In genomic region chr15:64841258-64842098, GRCh38 we compare ENCODE assay signal across 1 cellular context.
TF ChIP-seq lines count a peak whose summit lies in the region.

A gene with protein sequence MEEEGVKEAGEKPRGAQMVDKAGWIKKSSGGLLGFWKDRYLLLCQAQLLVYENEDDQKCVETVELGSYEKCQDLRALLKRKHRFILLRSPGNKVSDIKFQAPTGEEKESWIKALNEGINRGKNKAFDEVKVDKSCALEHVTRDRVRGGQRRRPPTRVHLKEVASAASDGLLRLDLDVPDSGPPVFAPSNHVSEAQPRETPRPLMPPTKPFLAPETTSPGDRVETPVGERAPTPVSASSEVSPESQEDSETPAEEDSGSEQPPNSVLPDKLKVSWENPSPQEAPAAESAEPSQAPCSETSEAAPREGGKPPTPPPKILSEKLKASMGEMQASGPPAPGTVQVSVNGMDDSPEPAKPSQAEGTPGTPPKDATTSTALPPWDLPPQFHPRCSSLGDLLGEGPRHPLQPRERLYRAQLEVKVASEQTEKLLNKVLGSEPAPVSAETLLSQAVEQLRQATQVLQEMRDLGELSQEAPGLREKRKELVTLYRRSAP (plus strand): TSS chr15:64841915. CDS start chr15:64842017, 102 bp downstream.

TF ChIP-seq in HEK293, 187 proteins besides CTCF, POLR2A, EP300 and RAD21 (continued from another document and continues in another):
- TF ChIP-seq, protein P1, sequence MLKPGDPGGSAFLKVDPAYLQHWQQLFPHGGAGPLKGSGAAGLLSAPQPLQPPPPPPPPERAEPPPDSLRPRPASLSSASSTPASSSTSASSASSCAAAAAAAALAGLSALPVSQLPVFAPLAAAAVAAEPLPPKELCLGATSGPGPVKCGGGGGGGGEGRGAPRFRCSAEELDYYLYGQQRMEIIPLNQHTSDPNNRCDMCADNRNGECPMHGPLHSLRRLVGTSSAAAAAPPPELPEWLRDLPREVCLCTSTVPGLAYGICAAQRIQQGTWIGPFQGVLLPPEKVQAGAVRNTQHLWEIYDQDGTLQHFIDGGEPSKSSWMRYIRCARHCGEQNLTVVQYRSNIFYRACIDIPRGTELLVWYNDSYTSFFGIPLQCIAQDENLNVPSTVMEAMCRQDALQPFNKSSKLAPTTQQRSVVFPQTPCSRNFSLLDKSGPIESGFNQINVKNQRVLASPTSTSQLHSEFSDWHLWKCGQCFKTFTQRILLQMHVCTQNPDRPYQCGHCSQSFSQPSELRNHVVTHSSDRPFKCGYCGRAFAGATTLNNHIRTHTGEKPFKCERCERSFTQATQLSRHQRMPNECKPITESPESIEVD (tag by site-specific recombination; IDR thresholded peaks at IDR 0.05), result no peak
- TF ChIP-seq, protein P2, sequence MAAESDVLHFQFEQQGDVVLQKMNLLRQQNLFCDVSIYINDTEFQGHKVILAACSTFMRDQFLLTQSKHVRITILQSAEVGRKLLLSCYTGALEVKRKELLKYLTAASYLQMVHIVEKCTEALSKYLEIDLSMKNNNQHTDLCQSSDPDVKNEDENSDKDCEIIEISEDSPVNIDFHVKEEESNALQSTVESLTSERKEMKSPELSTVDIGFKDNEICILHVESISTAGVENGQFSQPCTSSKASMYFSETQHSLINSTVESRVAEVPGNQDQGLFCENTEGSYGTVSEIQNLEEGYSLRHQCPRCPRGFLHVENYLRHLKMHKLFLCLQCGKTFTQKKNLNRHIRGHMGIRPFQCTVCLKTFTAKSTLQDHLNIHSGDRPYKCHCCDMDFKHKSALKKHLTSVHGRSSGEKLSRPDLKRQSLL (tag by site-specific recombination; IDR thresholded peaks at IDR 0.05), result no peak
- no peak for TF ChIP-seq HOXD13 (CRISPR knock-in tag; IDR thresholded peaks at IDR 0.05; ENCODE audit: borderline replicate concordance)
- no peak for TF ChIP-seq ZNF394 (tag by site-specific recombination; IDR thresholded peaks at IDR 0.05; ENCODE audit: borderline replicate concordance)
- no peak for TF ChIP-seq ZNF658 (tag by site-specific recombination; IDR thresholded peaks at IDR 0.05)
- no peak for TF ChIP-seq ZNF530 (tag by site-specific recombination; IDR thresholded peaks at IDR 0.05; ENCODE audit: low read depth)
- no peak for TF ChIP-seq ZNF473 (tag by site-specific recombination; IDR thresholded peaks at IDR 0.05)
- TF ChIP-seq MEIS1 (CRISPR knock-in tag; IDR thresholded peaks at IDR 0.05; ENCODE audit: borderline replicate concordance), result no peak
- no peak for TF ChIP-seq ZNF354C (tag by site-specific recombination; IDR thresholded peaks at IDR 0.05; ENCODE audit: borderline replicate concordance, low read depth)
- TF ChIP-seq WT1 (tag by site-specific recombination; IDR thresholded peaks at IDR 0.05), result peak; percentile 18; the same call in 1 of the 2 replicates
- no peak for TF ChIP-seq ZNF560 (tag by site-specific recombination; IDR thresholded peaks at IDR 0.05; ENCODE audit: borderline replicate concordance)
- no peak for TF ChIP-seq ZNF10 (tag by site-specific recombination; IDR thresholded peaks at IDR 0.05)
- no peak; the same call in 1 of the 2 replicates for TF ChIP-seq ZNF335 (tag by site-specific recombination; conservative IDR thresholded peaks at IDR 0.05)
- no peak for TF ChIP-seq ZBTB1 (tag by site-specific recombination; IDR thresholded peaks at IDR 0.05)
- no peak for TF ChIP-seq ZFP37 (tag by site-specific recombination; IDR thresholded peaks at IDR 0.05)
- TF ChIP-seq ZNF548 (tag by site-specific recombination; IDR thresholded peaks at IDR 0.05), result no peak
- no peak for TF ChIP-seq HOXC10 (CRISPR knock-in tag; IDR thresholded peaks at IDR 0.05)
- no peak for TF ChIP-seq YY2 (tag by site-specific recombination; IDR thresholded peaks at IDR 0.05)
- TF ChIP-seq ZNF19 (tag by site-specific recombination; IDR thresholded peaks at IDR 0.05; ENCODE audit: low read depth), result no peak
- no peak for TF ChIP-seq SETDB1 (IDR thresholded peaks at IDR 0.05; ENCODE audit: insufficient read length, low read length)
- no peak for TF ChIP-seq ZNF138 (tag by site-specific recombination; IDR thresholded peaks at IDR 0.05; ENCODE audit: borderline replicate concordance)
- no peak for TF ChIP-seq ZNF214 (tag by site-specific recombination; IDR thresholded peaks at IDR 0.05; ENCODE audit: borderline replicate concordance)
- no peak for TF ChIP-seq OSR2 (tag by site-specific recombination; IDR thresholded peaks at IDR 0.05)
- TF ChIP-seq, protein P3, sequence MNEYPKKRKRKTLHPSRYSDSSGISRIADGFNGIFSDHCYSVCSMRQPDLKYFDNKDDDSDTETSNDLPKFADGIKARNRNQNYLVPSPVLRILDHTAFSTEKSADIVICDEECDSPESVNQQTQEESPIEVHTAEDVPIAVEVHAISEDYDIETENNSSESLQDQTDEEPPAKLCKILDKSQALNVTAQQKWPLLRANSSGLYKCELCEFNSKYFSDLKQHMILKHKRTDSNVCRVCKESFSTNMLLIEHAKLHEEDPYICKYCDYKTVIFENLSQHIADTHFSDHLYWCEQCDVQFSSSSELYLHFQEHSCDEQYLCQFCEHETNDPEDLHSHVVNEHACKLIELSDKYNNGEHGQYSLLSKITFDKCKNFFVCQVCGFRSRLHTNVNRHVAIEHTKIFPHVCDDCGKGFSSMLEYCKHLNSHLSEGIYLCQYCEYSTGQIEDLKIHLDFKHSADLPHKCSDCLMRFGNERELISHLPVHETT (tag by site-specific recombination; IDR thresholded peaks at IDR 0.05), result no peak
- no peak for TF ChIP-seq ZNF184 (tag by site-specific recombination; IDR thresholded peaks at IDR 0.05)
- no peak for TF ChIP-seq ZNF157 (tag by site-specific recombination; IDR thresholded peaks at IDR 0.05)
- TF ChIP-seq ZNF76 (tag by site-specific recombination; IDR thresholded peaks at IDR 0.05; ENCODE audit: borderline replicate concordance, low read depth), result no peak
- TF ChIP-seq ZNF654 (tag by site-specific recombination; IDR thresholded peaks at IDR 0.05; ENCODE audit: low read depth), result no peak
- TF ChIP-seq ZNF169 (tag by site-specific recombination; IDR thresholded peaks at IDR 0.05), result no peak
- TF ChIP-seq ZNF221 (tag by site-specific recombination; IDR thresholded peaks at IDR 0.05; ENCODE audit: borderline replicate concordance), result no peak
- TF ChIP-seq IKZF3 (tag by site-specific recombination; IDR thresholded peaks at IDR 0.05), result 0 out of 2 replicates have a peak, but pooled peaks have one; percentile 20
- no peak for TF ChIP-seq HOXA7 (CRISPR knock-in tag; IDR thresholded peaks at IDR 0.05; ENCODE audit: borderline replicate concordance)
- TF ChIP-seq ZNF174 (tag by site-specific recombination; IDR thresholded peaks at IDR 0.05), result no peak
- TF ChIP-seq TCF7L2 (IDR thresholded peaks at IDR 0.05; ENCODE audit: borderline replicate concordance, low read depth, low read length), result no peak
- TF ChIP-seq ZBTB48 (tag by site-specific recombination; IDR thresholded peaks at IDR 0.05), result no peak
- TF ChIP-seq, protein P4, sequence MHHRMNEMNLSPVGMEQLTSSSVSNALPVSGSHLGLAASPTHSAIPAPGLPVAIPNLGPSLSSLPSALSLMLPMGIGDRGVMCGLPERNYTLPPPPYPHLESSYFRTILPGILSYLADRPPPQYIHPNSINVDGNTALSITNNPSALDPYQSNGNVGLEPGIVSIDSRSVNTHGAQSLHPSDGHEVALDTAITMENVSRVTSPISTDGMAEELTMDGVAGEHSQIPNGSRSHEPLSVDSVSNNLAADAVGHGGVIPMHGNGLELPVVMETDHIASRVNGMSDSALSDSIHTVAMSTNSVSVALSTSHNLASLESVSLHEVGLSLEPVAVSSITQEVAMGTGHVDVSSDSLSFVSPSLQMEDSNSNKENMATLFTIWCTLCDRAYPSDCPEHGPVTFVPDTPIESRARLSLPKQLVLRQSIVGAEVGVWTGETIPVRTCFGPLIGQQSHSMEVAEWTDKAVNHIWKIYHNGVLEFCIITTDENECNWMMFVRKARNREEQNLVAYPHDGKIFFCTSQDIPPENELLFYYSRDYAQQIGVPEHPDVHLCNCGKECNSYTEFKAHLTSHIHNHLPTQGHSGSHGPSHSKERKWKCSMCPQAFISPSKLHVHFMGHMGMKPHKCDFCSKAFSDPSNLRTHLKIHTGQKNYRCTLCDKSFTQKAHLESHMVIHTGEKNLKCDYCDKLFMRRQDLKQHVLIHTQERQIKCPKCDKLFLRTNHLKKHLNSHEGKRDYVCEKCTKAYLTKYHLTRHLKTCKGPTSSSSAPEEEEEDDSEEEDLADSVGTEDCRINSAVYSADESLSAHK (tag by site-specific recombination; IDR thresholded peaks at IDR 0.05), result no peak
- no peak for TF ChIP-seq ZNF501 (tag by site-specific recombination; IDR thresholded peaks at IDR 0.05)
- no peak for TF ChIP-seq BCL11B (tag by site-specific recombination; IDR thresholded peaks at IDR 0.05; ENCODE audit: low read depth)
- no peak for TF ChIP-seq ZNF664 (tag by site-specific recombination; IDR thresholded peaks at IDR 0.05)
- TF ChIP-seq ZNF37A (tag by site-specific recombination; IDR thresholded peaks at IDR 0.05), result no peak
- TF ChIP-seq ZNF404 (tag by site-specific recombination; IDR thresholded peaks at IDR 0.05), result no peak
- peak; percentile 15; the same call in 1 of the 2 replicates for TF ChIP-seq KLF16 (tag by site-specific recombination; IDR thresholded peaks at IDR 0.05)
- TF ChIP-seq ZNF571 (tag by site-specific recombination; IDR thresholded peaks at IDR 0.05), result no peak
- TF ChIP-seq GLIS2 (tag by site-specific recombination; IDR thresholded peaks at IDR 0.05), result peak; percentile 89
- TF ChIP-seq, protein P5, sequence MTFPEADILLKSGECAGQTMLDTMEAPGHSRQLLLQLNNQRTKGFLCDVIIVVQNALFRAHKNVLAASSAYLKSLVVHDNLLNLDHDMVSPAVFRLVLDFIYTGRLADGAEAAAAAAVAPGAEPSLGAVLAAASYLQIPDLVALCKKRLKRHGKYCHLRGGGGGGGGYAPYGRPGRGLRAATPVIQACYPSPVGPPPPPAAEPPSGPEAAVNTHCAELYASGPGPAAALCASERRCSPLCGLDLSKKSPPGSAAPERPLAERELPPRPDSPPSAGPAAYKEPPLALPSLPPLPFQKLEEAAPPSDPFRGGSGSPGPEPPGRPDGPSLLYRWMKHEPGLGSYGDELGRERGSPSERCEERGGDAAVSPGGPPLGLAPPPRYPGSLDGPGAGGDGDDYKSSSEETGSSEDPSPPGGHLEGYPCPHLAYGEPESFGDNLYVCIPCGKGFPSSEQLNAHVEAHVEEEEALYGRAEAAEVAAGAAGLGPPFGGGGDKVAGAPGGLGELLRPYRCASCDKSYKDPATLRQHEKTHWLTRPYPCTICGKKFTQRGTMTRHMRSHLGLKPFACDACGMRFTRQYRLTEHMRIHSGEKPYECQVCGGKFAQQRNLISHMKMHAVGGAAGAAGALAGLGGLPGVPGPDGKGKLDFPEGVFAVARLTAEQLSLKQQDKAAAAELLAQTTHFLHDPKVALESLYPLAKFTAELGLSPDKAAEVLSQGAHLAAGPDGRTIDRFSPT (tag by site-specific recombination; IDR thresholded peaks at IDR 0.05), result no peak; the same call in 1 of the 2 replicates
- TF ChIP-seq, protein P6, sequence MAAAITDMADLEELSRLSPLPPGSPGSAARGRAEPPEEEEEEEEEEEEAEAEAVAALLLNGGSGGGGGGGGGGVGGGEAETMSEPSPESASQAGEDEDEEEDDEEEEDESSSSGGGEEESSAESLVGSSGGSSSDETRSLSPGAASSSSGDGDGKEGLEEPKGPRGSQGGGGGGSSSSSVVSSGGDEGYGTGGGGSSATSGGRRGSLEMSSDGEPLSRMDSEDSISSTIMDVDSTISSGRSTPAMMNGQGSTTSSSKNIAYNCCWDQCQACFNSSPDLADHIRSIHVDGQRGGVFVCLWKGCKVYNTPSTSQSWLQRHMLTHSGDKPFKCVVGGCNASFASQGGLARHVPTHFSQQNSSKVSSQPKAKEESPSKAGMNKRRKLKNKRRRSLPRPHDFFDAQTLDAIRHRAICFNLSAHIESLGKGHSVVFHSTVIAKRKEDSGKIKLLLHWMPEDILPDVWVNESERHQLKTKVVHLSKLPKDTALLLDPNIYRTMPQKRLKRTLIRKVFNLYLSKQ (tag by site-specific recombination; IDR thresholded peaks at IDR 0.05; ENCODE audit: borderline replicate concordance), result no peak
- TF ChIP-seq ZNF521 (tag by site-specific recombination; IDR thresholded peaks at IDR 0.05), result no peak
- TF ChIP-seq BCL11A (tag by site-specific recombination; IDR thresholded peaks at IDR 0.05; ENCODE audit: low read depth), result no peak
- TF ChIP-seq ZNF677 (tag by site-specific recombination; IDR thresholded peaks at IDR 0.05), result no peak
- TF ChIP-seq KLF10 (tag by site-specific recombination; IDR thresholded peaks at IDR 0.05), result 0 out of 2 replicates have a peak, but pooled peaks have one; percentile 22
- TF ChIP-seq ZNF114 (tag by site-specific recombination; IDR thresholded peaks at IDR 0.05), result no peak
- TF ChIP-seq, protein P7, sequence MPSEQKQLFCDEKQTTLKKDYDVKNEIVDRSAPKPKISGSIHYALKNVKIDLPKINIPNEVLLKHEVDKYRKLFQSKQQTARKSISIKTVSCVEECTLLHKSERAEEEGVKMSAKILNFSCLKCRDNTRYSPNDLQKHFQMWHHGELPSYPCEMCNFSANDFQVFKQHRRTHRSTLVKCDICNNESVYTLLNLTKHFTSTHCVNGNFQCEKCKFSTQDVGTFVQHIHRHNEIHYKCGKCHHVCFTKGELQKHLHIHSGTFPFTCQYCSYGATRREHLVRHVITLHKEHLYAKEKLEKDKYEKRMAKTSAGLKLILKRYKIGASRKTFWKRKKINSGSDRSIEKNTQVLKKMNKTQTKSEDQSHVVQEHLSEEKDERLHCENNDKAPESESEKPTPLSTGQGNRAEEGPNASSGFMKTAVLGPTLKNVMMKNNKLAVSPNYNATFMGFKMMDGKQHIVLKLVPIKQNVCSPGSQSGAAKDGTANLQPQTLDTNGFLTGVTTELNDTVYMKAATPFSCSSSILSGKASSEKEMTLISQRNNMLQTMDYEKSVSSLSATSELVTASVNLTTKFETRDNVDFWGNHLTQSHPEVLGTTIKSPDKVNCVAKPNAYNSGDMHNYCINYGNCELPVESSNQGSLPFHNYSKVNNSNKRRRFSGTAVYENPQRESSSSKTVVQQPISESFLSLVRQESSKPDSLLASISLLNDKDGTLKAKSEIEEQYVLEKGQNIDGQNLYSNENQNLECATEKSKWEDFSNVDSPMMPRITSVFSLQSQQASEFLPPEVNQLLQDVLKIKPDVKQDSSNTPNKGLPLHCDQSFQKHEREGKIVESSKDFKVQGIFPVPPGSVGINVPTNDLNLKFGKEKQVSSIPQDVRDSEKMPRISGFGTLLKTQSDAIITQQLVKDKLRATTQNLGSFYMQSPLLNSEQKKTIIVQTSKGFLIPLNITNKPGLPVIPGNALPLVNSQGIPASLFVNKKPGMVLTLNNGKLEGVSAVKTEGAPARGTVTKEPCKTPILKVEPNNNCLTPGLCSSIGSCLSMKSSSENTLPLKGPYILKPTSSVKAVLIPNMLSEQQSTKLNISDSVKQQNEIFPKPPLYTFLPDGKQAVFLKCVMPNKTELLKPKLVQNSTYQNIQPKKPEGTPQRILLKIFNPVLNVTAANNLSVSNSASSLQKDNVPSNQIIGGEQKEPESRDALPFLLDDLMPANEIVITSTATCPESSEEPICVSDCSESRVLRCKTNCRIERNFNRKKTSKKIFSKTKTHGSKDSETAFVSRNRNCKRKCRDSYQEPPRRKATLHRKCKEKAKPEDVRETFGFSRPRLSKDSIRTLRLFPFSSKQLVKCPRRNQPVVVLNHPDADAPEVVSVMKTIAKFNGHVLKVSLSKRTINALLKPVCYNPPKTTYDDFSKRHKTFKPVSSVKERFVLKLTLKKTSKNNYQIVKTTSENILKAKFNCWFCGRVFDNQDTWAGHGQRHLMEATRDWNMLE (tag by site-specific recombination; conservative IDR thresholded peaks at IDR 0.05; ENCODE audit: low read depth), result no peak
- TF ChIP-seq ZNF510 (tag by site-specific recombination; IDR thresholded peaks at IDR 0.05; ENCODE audit: insufficient replicate concordance), result no peak
- no peak for TF ChIP-seq PRDM1 (tag by site-specific recombination; IDR thresholded peaks at IDR 0.05)
- TF ChIP-seq ZNF610 (tag by site-specific recombination; IDR thresholded peaks at IDR 0.05; ENCODE audit: borderline replicate concordance), result 0 out of 2 replicates have a peak, but pooled peaks have one; percentile 40
- no peak for TF ChIP-seq ZBTB20 (tag by site-specific recombination; IDR thresholded peaks at IDR 0.05)
